ENCODE assay signal across 26 cellular contexts in the genomic region with DNA sequence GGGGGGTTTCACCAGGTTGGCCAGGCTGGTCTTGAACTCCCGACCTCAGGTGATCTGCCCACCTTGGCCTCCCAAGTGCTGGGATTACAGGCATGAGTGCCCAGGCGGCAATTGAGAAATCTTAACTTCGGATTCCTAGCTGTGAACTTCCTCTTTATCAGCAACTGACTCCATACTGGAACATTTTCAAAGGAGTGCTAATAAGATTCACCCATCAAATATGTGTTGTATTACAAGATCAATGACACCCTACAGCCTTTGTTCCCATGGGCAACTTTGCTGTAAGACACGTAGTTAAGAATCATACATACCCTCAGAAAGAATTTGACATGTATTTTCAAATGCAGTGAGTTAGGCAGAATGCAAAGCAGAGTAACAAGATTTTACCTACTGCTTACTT. TPM values are rescaled to one million over a fixed set of nuclear protein-coding genes. Genes with fewer than 3 reads are reported as not detected.
A peak's percentile ranks its signal among the peaks of the same experiment; 100 is the strongest.
DNase-seq lines count a peak whose midpoint lies in the region; ATAC-seq, FAIRE-seq and TF ChIP-seq lines count a peak whose summit lies in the region.
"Had no signal": no experiment of that assay in that cellular context is flagged by ENCODE, and none has a peak within 500 bp of the region (broad histone marks: within the 10 kb centered on the region; RNA-seq: fewer than 3 reads in every experiment).

No MANE protein-coding gene starts in this region.

- no peaks in the 10 kb centered on the region for H3K27me3 ChIP-seq in astrocyte (ENCODE audit: insufficient read depth, low read length)
- H3K27me3 ChIP-seq: BLaER1 treated with 17β-estradiol and CSF1 and Interleukin-3, amounts not matched to agents 10 nM and 100 nM had no signal

- H3K79me2 ChIP-seq in astrocyte (ENCODE audit: insufficient read depth, low read length): no peaks in the 10 kb centered on the region

- DNase-seq in HS-5 (ENCODE audit: low read depth): peak; percentile 48
- peak; percentile 64 for DNase-seq in astrocyte (ENCODE audit: low read depth)
- DNase-seq in fibroblast of mammary gland (ENCODE audit: low read depth): peak; percentile 46
- DNase-seq in GOT3 (lab: John Stamatoyannopoulos, UW): no peak
- no peak for DNase-seq in iPS-NIHi7 (ENCODE audit: extremely low spot score)
- no peak for DNase-seq in activated CD4-positive, alpha-beta T cell treated with anti-CD3 and anti-CD28 coated beads for 48 hours
- DNase-seq: ACHN; Calu3; CD8-positive, alpha-beta T cell; DMS53; GF-D8; MV-4-11; NCI-H1105 treated with DMSO at 0.1 percent for 48 hours; NCI-H1694; NCI-H2081; NCI-H2171; NCI-H446; NCI-H526 treated with DMSO at 0.1 percent for 48 hours; Right ventricle myocardium superior had no signal

- H3K4me1 ChIP-seq in astrocyte (ENCODE audit: insufficient read depth, low read length): peaks cover 17% of the 10 kb centered on the region

- no peak overlapping the region for H3K4me3 Mint-ChIP-seq in astrocyte (ENCODE audit: unreplicated experiment)
- H3K4me3 Mint-ChIP-seq: CD8-positive, alpha-beta T cell; IgD-negative memory B cell had no signal

- no peak for FAIRE-seq in astrocyte (lab: Jason Lieb, UNC)
- FAIRE-seq: GM19239, H54, HTR-8/SVneo had no signal

- no peak for TF ChIP-seq CTCF in astrocyte (IDR thresholded peaks at IDR 0.05; ENCODE audit: insufficient read depth, low read depth, low read length)
- TF ChIP-seq CTCF in fibroblast of mammary gland (conservative IDR thresholded peaks at IDR 0.05; ENCODE audit: control insufficient read depth, insufficient read depth, low read depth, low read length): no peak

- no peaks in the 10 kb centered on the region for H3K27me3 Mint-ChIP-seq in astrocyte (ENCODE audit: low read depth, unreplicated experiment)
- H3K27me3 Mint-ChIP-seq: IgD-negative memory B cell had no signal

- no peak overlapping the region for H3K27ac ChIP-seq in astrocyte (ENCODE audit: low read depth, low read length)
- H3K27ac ChIP-seq: BLaER1 treated with 17β-estradiol and CSF1 and Interleukin-3, amounts not matched to agents 10 nM and 100 nM had no signal

- no peak overlapping the region for H3K27ac Mint-ChIP-seq in astrocyte (ENCODE audit: unreplicated experiment)
- H3K27ac Mint-ChIP-seq: CD8-positive, alpha-beta T cell; IgD-negative memory B cell had no signal

- H3K36me3 ChIP-seq in astrocyte (ENCODE audit: insufficient read depth, low read length): no peaks in the 10 kb centered on the region

- H3K36me3 Mint-ChIP-seq in astrocyte (ENCODE audit: low read depth, unreplicated experiment): peaks cover 2% of the 10 kb centered on the region

- no peak overlapping the region for H3K9ac ChIP-seq in astrocyte (ENCODE audit: low read length)
- H3K9ac ChIP-seq: BLaER1 treated with 17β-estradiol and CSF1 and Interleukin-3, amounts not matched to agents 10 nM and 100 nM had no signal

- no peaks in the 10 kb centered on the region for H3K9me3 Mint-ChIP-seq in astrocyte (ENCODE audit: unreplicated experiment)
- H3K9me3 Mint-ChIP-seq: CD8-positive, alpha-beta T cell; IgD-negative memory B cell had no signal

- no peak for ATAC-seq in HG03045 (IDR thresholded peaks at IDR 0.05; ENCODE audit: unreplicated experiment)
- ATAC-seq: CD8-positive, alpha-beta T cell had no signal

- no peaks in the 10 kb centered on the region for H3K9me3 ChIP-seq in astrocyte (ENCODE audit: insufficient read depth, low read depth, low read length)
- H3K9me3 ChIP-seq: BLaER1 treated with 17β-estradiol and CSF1 and Interleukin-3, amounts not matched to agents 10 nM and 100 nM had no signal

- no peak overlapping the region for H3K4me2 ChIP-seq in astrocyte (ENCODE audit: low read length)
- H3K4me2 ChIP-seq: BLaER1 treated with 17β-estradiol and CSF1 and Interleukin-3, amounts not matched to agents 10 nM and 100 nM had no signal

- H4K20me1 ChIP-seq in astrocyte (ENCODE audit: insufficient read depth, low read length): no peaks in the 10 kb centered on the region
- H4K20me1 ChIP-seq: BLaER1 treated with 17β-estradiol and CSF1 and Interleukin-3, amounts not matched to agents 10 nM and 100 nM had no signal

- H2AFZ ChIP-seq in astrocyte (ENCODE audit: low read depth, low read length): no peak overlapping the region

- H3K4me1 Mint-ChIP-seq in astrocyte (ENCODE audit: low read depth, unreplicated experiment): peaks cover 24% of the 10 kb centered on the region
- H3K4me1 Mint-ChIP-seq: IgD-negative memory B cell had no signal

- no peak overlapping the region for H3K4me3 ChIP-seq in astrocyte (ENCODE audit: insufficient read depth, low read depth, low read length)
- no peak overlapping the region for H3K4me3 ChIP-seq in fibroblast of mammary gland (ENCODE audit: control insufficient read depth, low read depth, low read length)
- H3K4me3 ChIP-seq: BLaER1 treated with 17β-estradiol and CSF1 and Interleukin-3, amounts not matched to agents 10 nM and 100 nM had no signal

RNA-seq across cellular contexts. Expression of a gene that starts 23.1 kb away (rescaled TPM):
- 0.09 TPM in 1 of 2 replicates, not detected in the other for total RNA-seq in astrocyte
- total RNA-seq: CD8-positive, alpha-beta T cell; M059J; Right ventricle myocardium superior had no signal

Comparison
In these comparisons a context has a peak if more than half of its experiments do, and no peak if none do; other contexts are left out.
1. DNase-seq: peak in HS-5 (single experiment), astrocyte (single experiment) and fibroblast of mammary gland (single experiment); none in GOT3 (single experiment), iPS-NIHi7 (single experiment) and activated CD4-positive, alpha-beta T cell treated with anti-CD3 and anti-CD28 coated beads for 48 hours (single experiment).